In genomic region chr1:116556289-116557006, GRCh38 we compare ENCODE assay signal across 8 cellular contexts. TPM values are rescaled to one million over a fixed set of nuclear protein-coding genes. Genes with fewer than 3 reads are reported as not detected.
DNase-seq lines count a peak whose midpoint lies in the region; ATAC-seq and TF ChIP-seq lines count a peak whose summit lies in the region.

No MANE protein-coding gene starts in this region.

- H3K4me3 Mint-ChIP-seq in osteocyte (ENCODE audit: unreplicated experiment) = no peak overlapping the region

- DNase-seq in T-helper 2 cell (peak in 4 of 5 experiments; percentile 60 to 96 (median 70)), cardiac fibroblast (ENCODE audit: low read depth in 2 of 2) (peak; percentile 95 to 98), omental fat pad (ENCODE audit: low spot score) (no peak), NCI-H748 (lab: John Stamatoyannopoulos, UW; ENCODE audit: unreplicated experiment) (no peak), DMS53 (lab: John Stamatoyannopoulos, UW) (no peak), osteocyte (ENCODE audit: extremely low spot score, unreplicated experiment) (no peak)

- peaks cover 7% of the 10 kb centered on the region for H3K4me1 Mint-ChIP-seq in osteocyte (ENCODE audit: unreplicated experiment)

- no peak overlapping the region for H3K27ac Mint-ChIP-seq in osteocyte (ENCODE audit: unreplicated experiment)

- no peaks in the 10 kb centered on the region for H3K9me3 Mint-ChIP-seq in osteocyte (ENCODE audit: unreplicated experiment)

- H3K36me3 Mint-ChIP-seq in osteocyte (ENCODE audit: unreplicated experiment) = no peaks in the 10 kb centered on the region

- no peaks in the 10 kb centered on the region for H3K27me3 Mint-ChIP-seq in osteocyte (ENCODE audit: unreplicated experiment)

- TF ChIP-seq CTCF in cardiac fibroblast (IDR thresholded peaks at IDR 0.05; ENCODE audit: low read depth, low read length) = peak; percentile 8
- TF ChIP-seq CTCF in omental fat pad (IDR thresholded peaks at IDR 0.05) = no peak
- no peak for TF ChIP-seq CTCF in osteocyte (IDR thresholded peaks at IDR 0.05)

- no peak overlapping the region for H3K4me3 ChIP-seq in cardiac fibroblast (replicated peaks in 1 of 2; ENCODE audit: low read depth in 2 of 2, low read length in 2 of 2)

- ATAC-seq in GM19035 (IDR thresholded peaks at IDR 0.05; ENCODE audit: unreplicated experiment) (peak; percentile 51), HG03103 (IDR thresholded peaks at IDR 0.05; ENCODE audit: low read depth, unreplicated experiment) (peak; percentile 58), omental fat pad (ENCODE audit: low FRiP score) (peak; percentile 65)

RNA-seq across cellular contexts. Expression of gene CD58, which starts 14.4 kb away (rescaled TPM):
- 10 to 100 TPM; 23.8 to 53.4 (median 27.1) TPM for total RNA-seq in omental fat pad
- 11.0 and 11.1 TPM in 2 replicates for total RNA-seq in osteocyte

Comparison
In these comparisons a context has a peak if more than half of its experiments do, and no peak if none do; other contexts are left out.
1. DNase-seq: peak in T-helper 2 cell (4 of 5) and cardiac fibroblast (2 of 2); none in omental fat pad (single experiment), NCI-H748 (single experiment), DMS53 (single experiment) and osteocyte (single experiment).
2. Peak in every context shown above with its lines, with median percentiles within 50 percentile points of each other: ATAC-seq.